ENCODE assay signal across 8 cellular contexts in the genomic region with DNA sequence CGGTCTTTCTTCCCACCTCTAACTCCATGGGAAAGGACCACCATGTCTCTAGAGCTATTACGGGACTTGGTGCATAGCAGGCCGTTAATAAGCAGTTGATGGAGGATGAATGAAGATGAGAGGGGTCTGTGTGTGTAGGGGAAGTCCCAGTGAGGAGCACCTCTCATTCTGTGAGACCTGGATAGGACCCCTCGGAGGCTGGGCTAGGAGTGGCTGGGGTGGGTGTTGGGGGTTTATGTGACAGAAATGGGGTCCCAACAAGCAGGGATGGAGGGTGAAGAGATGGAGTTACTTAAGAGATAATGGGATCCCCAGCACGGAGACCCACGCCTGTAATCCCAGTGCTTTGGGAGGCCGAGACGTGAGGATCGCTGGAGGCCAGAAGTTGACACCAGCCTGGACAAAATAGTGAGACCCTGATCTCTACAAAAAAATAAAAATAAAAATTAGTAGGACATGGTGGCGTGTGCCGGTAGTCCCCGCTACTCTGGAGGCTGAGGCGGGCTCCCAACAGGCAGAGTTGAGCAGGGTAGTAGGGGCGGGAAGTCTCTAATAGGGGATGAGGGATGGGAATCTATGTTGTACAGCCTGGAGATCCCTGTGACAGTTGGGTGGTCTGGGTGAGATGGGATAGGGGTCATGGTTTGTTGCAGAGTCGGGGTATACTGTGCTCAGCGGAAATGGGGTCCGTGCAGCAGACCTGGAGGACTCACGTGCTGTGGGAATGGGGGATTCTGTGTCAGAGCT. TPM values are rescaled to one million over a fixed set of nuclear protein-coding genes. Genes with fewer than 3 reads are reported as not detected.
DNase-seq lines count a peak whose midpoint lies in the region; ATAC-seq, FAIRE-seq and TF ChIP-seq lines count a peak whose summit lies in the region.

No MANE protein-coding gene starts in this region.

- no peak for ATAC-seq in CD8-positive, alpha-beta T cell
- ATAC-seq in RWPE2 (ENCODE audit: low read depth) (no peak), esophagus mucosa (peak; percentile 2), pancreas (no peak), GM21367 (IDR thresholded peaks at IDR 0.05; ENCODE audit: unreplicated experiment) (no peak), HG03432 (IDR thresholded peaks at IDR 0.05; ENCODE audit: unreplicated experiment) (no peak)

- FAIRE-seq in pancreas (lab: Jason Lieb, UNC) = no peak

- peak overlapping the region; percentile 60 for H3K27ac ChIP-seq in CD8-positive, alpha-beta T cell (ENCODE audit: low read depth, low read length)
- H3K27ac ChIP-seq in RWPE2 (ENCODE audit: poor library complexity, severe bottlenecking) (peak overlapping the region; percentile 61), pancreas (peak overlapping the region; percentile 84 to 96 (median 90))

- no peaks in the 10 kb centered on the region for H3K27me3 Mint-ChIP-seq in CD8-positive, alpha-beta T cell (ENCODE audit: low read depth)

- TF ChIP-seq CTCF in CD8-positive, alpha-beta T cell (IDR thresholded peaks at IDR 0.05) = no peak
- TF ChIP-seq CTCF in RWPE2 (IDR thresholded peaks at IDR 0.05; ENCODE audit: poor library complexity, severe bottlenecking) = no peak
- no peak for TF ChIP-seq CTCF in pancreas (IDR thresholded peaks at IDR 0.05)
- no peak for TF ChIP-seq CTCF in GM10248 (IDR thresholded peaks at IDR 0.05; ENCODE audit: control extremely low read depth, extremely low read depth, low read depth, missing control alignments)

- 81 to 85% methylated on average over 18 of the region's 18 CpGs for WGBS in pancreas, 2 donors

- POLR2A ChIA-PET in CD8-positive, alpha-beta T cell (lab: Charles Lee) = interaction anchor here (0.8 to 2.5 kb wide), 6 partner anchors 11 to 182 kb away, joined by 3 to 37 read pairs (median 13); a partner anchor contains a TSS
- POLR2A ChIA-PET in GM10248 (lab: Yijun Ruan, JAX) = no interaction called here

- H3K4me3 Mint-ChIP-seq in CD8-positive, alpha-beta T cell = peak overlapping the region; percentile 88

- peaks cover 7% of the 10 kb centered on the region for H3K36me3 Mint-ChIP-seq in CD8-positive, alpha-beta T cell

- DNase-seq in CD8-positive, alpha-beta T cell = peak in 1 of 7 experiments; percentile 50
- DNase-seq in RWPE2 (ENCODE audit: low spot score) (no peak), pancreas (peak in 2 of 6 donors; percentile 34 to 37), GM10248 (ENCODE audit: extremely low spot score) (no peak)
- DNase-seq in stimulated activated naive CD4-positive, alpha-beta T cell (lab: John Stamatoyannopoulos, UW) = no peak

- peaks cover 20% of the 10 kb centered on the region for H3K4me1 Mint-ChIP-seq in CD8-positive, alpha-beta T cell (ENCODE audit: low read depth)

- peak overlapping the region; percentile 67 for H3K4me3 ChIP-seq in CD8-positive, alpha-beta T cell (ENCODE audit: low read depth, low read length)
- H3K4me3 ChIP-seq in RWPE2 (ENCODE audit: severe bottlenecking) = peak overlapping the region; percentile 41
- H3K4me3 ChIP-seq in pancreas = peak overlapping the region; percentile 16 to 59 (median 33)

- no peaks in the 10 kb centered on the region for H3K9me3 Mint-ChIP-seq in CD8-positive, alpha-beta T cell

- H3K27ac Mint-ChIP-seq in CD8-positive, alpha-beta T cell = peak overlapping the region; percentile 92

- CTCF ChIA-PET in CD8-positive, alpha-beta T cell (lab: Charles Lee) = interaction anchor here (1.5 to 2.2 kb wide), 3 partner anchors 11 to 68 kb away, joined by 4 to 13 read pairs (median 9); a partner anchor contains a TSS
- CTCF ChIA-PET in GM10248 (lab: Yijun Ruan, JAX) = interaction anchor here (0.6 to 3.7 kb wide), 7 partner anchors 8 to 262 kb away, joined by 3 to 24 read pairs (median 8); a partner anchor contains a TSS

- peaks cover 12% of the 10 kb centered on the region for H3K4me1 ChIP-seq in CD8-positive, alpha-beta T cell (ENCODE audit: insufficient read depth, low read length)
- H3K4me1 ChIP-seq in RWPE2 (ENCODE audit: insufficient read depth, poor library complexity, severe bottlenecking) (peaks cover 12% of the 10 kb centered on the region), pancreas (peaks cover 3 to 14% (median 9%) of the 10 kb centered on the region in 3 donors)

- no peaks in the 10 kb centered on the region for H3K9me3 ChIP-seq in CD8-positive, alpha-beta T cell (ENCODE audit: low read length)
- H3K9me3 ChIP-seq in RWPE2 (ENCODE audit: severe bottlenecking) (peaks cover under 1% of the 10 kb centered on the region), pancreas (no peaks in the 10 kb centered on the region)

- intact Hi-C loops in CD8-positive, alpha-beta T cell (cut with DNase I, micrococcal nuclease) = loop anchor here (1.0 to 5.0 kb wide), 9 partner anchors 41 to 631 kb away; a partner anchor contains a TSS
- intact Hi-C loops in pancreas (cut with DNase I) = no loop called here

- H3K27me3 ChIP-seq in CD8-positive, alpha-beta T cell (ENCODE audit: insufficient read depth, low read length) = no peaks in the 10 kb centered on the region
- no peaks in the 10 kb centered on the region for H3K27me3 ChIP-seq in RWPE2 (ENCODE audit: insufficient read depth, poor library complexity, severe bottlenecking)
- no peaks in the 10 kb centered on the region for H3K27me3 ChIP-seq in pancreas

- H3K36me3 ChIP-seq in CD8-positive, alpha-beta T cell (ENCODE audit: insufficient read depth, low read length) = no peaks in the 10 kb centered on the region
- no peaks in the 10 kb centered on the region for H3K36me3 ChIP-seq in RWPE2 (ENCODE audit: low read depth)
- H3K36me3 ChIP-seq in pancreas = no peaks in the 10 kb centered on the region

RNA-seq across cellular contexts. Expression of a gene that starts 0.7 kb away (rescaled TPM):
- 1 to 10 TPM; 2.4 to 2.9 TPM for total RNA-seq in CD8-positive, alpha-beta T cell
- total RNA-seq in esophagus mucosa (1.6 TPM), pancreas (1 to 10 TPM; 1.1 to 2.9 (median 1.4) TPM)
- 1 to 10 TPM; 4.2 to 5.7 TPM for polyA plus RNA-seq in pancreas

RNA-seq across cellular contexts. Expression of a gene that starts 11.0 kb away (rescaled TPM):
- 1 to 10 TPM; 2.7 to 2.8 TPM for total RNA-seq in CD8-positive, alpha-beta T cell
- total RNA-seq in esophagus mucosa (9.6 TPM), pancreas (1 to 10 TPM; 4.5 to 8.2 (median 5.7) TPM)
- polyA plus RNA-seq in pancreas = 1 to 10 TPM; 2.1 to 3.5 TPM

RNA-seq across cellular contexts. Expression of a gene that starts 44.9 kb away (rescaled TPM):
- 1 to 10 TPM; 1.2 to 1.3 TPM for total RNA-seq in CD8-positive, alpha-beta T cell
- total RNA-seq in esophagus mucosa = 3.7 TPM
- under 1 TPM; 0.23 to 0.92 (median 0.56) TPM for total RNA-seq in pancreas
- under 1 TPM; 0.54 to 0.91 TPM for polyA plus RNA-seq in pancreas

RNA-seq across cellular contexts. Expression of a gene that starts 56.9 kb away (rescaled TPM):
- 1 to 10 TPM; 5.7 to 5.9 TPM for total RNA-seq in CD8-positive, alpha-beta T cell
- total RNA-seq in esophagus mucosa (8.0 TPM), pancreas (10 to 100 TPM; 15.8 to 22.4 (median 18.8) TPM)
- polyA plus RNA-seq in pancreas = 10 to 100 TPM; 29.4 to 40.0 TPM

Comparison
In these comparisons a context has a peak if more than half of its experiments do, and no peak if none do; other contexts are left out.
1. intact Hi-C loops: an anchor here in CD8-positive, alpha-beta T cell (1.0 to 5.0 kb wide); none called in pancreas.